ENCODE assay signal across 2 cellular contexts in genomic region chr11:117225553-117226170, GRCh38.
TF ChIP-seq lines count a peak whose summit lies in the region.

No MANE protein-coding gene starts in this region.

TF ChIP-seq in GM12891, 5 proteins besides CTCF, POLR2A, EP300 and RAD21:
- TF ChIP-seq POU2F2 (IDR thresholded peaks at IDR 0.05; ENCODE audit: low read depth, low read length) (no peak), PAX5 (IDR thresholded peaks at IDR 0.05; ENCODE audit: insufficient read depth, low read length, severe bottlenecking) (no peak), SPI1 (IDR thresholded peaks at IDR 0.05; ENCODE audit: low read depth, low read length) (no peak), POLR2AphosphoS5 (IDR thresholded peaks at IDR 0.05; ENCODE audit: low read depth, low read length) (0 out of 2 replicates have a peak, but pooled peaks have one; percentile 15), TAF1 (IDR thresholded peaks at IDR 0.05; ENCODE audit: low read depth, low read length) (no peak)

TF ChIP-seq in H1, 55 proteins besides CTCF, POLR2A, EP300 and RAD21:
- TF ChIP-seq BCL11A (IDR thresholded peaks at IDR 0.05; ENCODE audit: low read depth in 2 of 2, low read length in 2 of 2) (no peak), SIX5 (IDR thresholded peaks at IDR 0.05; ENCODE audit: low read depth, low read length) (no peak), SP2 (IDR thresholded peaks at IDR 0.05; ENCODE audit: low read length) (no peak), POLR2AphosphoS5 (IDR thresholded peaks at IDR 0.05; ENCODE audit: low read depth, low read length) (no peak), SIRT6 (IDR thresholded peaks at IDR 0.05; ENCODE audit: low read length) (no peak), YY1 (IDR thresholded peaks at IDR 0.05; ENCODE audit: low read depth, low read length) (no peak), RNF2 (IDR thresholded peaks at IDR 0.05; ENCODE audit: borderline replicate concordance, low read depth, low read length, missing control alignments, poor library complexity, severe bottlenecking) (no peak), RXRA (IDR thresholded peaks at IDR 0.05; ENCODE audit: insufficient read depth, low read depth, low read length) (no peak), TAF1 (IDR thresholded peaks at IDR 0.05; ENCODE audit: low read depth, low read length) (no peak), SUZ12 (IDR thresholded peaks at IDR 0.05; ENCODE audit: low read length) (no peak), NANOG (IDR thresholded peaks at IDR 0.05; ENCODE audit: insufficient read depth, low read depth, low read length, poor library complexity, severe bottlenecking) (no peak), SAP30 (IDR thresholded peaks at IDR 0.05; ENCODE audit: insufficient read depth, insufficient replicate concordance, low read length) (no peak), KDM5A (IDR thresholded peaks at IDR 0.05; ENCODE audit: low read length) (no peak), SIN3A (conservative IDR thresholded peaks at IDR 0.05 in 1 of 2, IDR thresholded peaks at IDR 0.05 in 1 of 2; ENCODE audit: low read depth in 1 of 2, low read length in 2 of 2) (no peak), FOSL1 (IDR thresholded peaks at IDR 0.05; ENCODE audit: insufficient read depth, low read depth, low read length) (no peak), CREB1 (IDR thresholded peaks at IDR 0.05) (no peak)
TF ChIP-seq in H1: peak in this region for 0.
